ENCODE assay signal across 1 cellular context in genomic region chr7:157299317-157299612, GRCh38.
TF ChIP-seq lines count a peak whose summit lies in the region.

No MANE protein-coding gene starts in this region.

TF ChIP-seq in HCT116, 20 proteins besides CTCF, POLR2A, EP300 and RAD21 (continued from another document):
- TF ChIP-seq FOSL1 (IDR thresholded peaks at IDR 0.05; ENCODE audit: low read depth) (no peak), ELF1 (IDR thresholded peaks at IDR 0.05; ENCODE audit: borderline replicate concordance, low read depth) (no peak)
